8 cellular contexts compared by ENCODE assay signal in genomic region chr9:127876026-127876763, GRCh38. TPM values are rescaled to one million over a fixed set of nuclear protein-coding genes. Genes with fewer than 3 reads are reported as not detected.
DNase-seq lines count a peak whose midpoint lies in the region; ATAC-seq and TF ChIP-seq lines count a peak whose summit lies in the region.
"Had no signal": no experiment of that assay in that cellular context is flagged by ENCODE, and none has a peak within 500 bp of the region (broad histone marks: within the 10 kb centered on the region; RNA-seq: fewer than 3 reads in every experiment).

No MANE protein-coding gene starts in this region.

- ATAC-seq in HG02642 (IDR thresholded peaks at IDR 0.05; ENCODE audit: poor library complexity, unreplicated experiment): no peak

- H3K4me3 Mint-ChIP-seq in brain (peak overlapping the region; percentile 87 to 92 (median 90)), neural crest cell (peak overlapping the region; percentile 89)

- DNase-seq in AG10803 (ENCODE audit: low read depth) (no peak), neural crest cell (ENCODE audit: low read depth, low spot score) (no peak), NCI-H2107 treated with DMSO at 0.1 percent for 48 hours (lab: John Stamatoyannopoulos, UW; ENCODE audit: unreplicated experiment) (no peak), NCI-H1092 (lab: John Stamatoyannopoulos, UW) (no peak)
- DNase-seq: activated CD8-positive, alpha-beta memory T cell treated with anti-CD3 and anti-CD28 coated beads, Interleukin-2, amount 50 U/mL, for 48 hours; NCI-H2107 had no signal

- H3K27ac Mint-ChIP-seq in brain (peak overlapping the region; percentile 72 to 97 (median 95)), neural crest cell (ENCODE audit: unreplicated experiment) (no peak overlapping the region)

- H3K9me3 Mint-ChIP-seq in brain (no peaks in the 10 kb centered on the region), neural crest cell (no peaks in the 10 kb centered on the region)

- H3K4me1 Mint-ChIP-seq in brain: peaks cover 61% of the 10 kb centered on the region
- H3K4me1 Mint-ChIP-seq in neural crest cell: peaks cover 19% of the 10 kb centered on the region

- no peak for TF ChIP-seq CTCF in AG10803 (conservative IDR thresholded peaks at IDR 0.05; ENCODE audit: low read length)
- TF ChIP-seq CTCF in brain (conservative IDR thresholded peaks at IDR 0.05): no peak
- TF ChIP-seq CTCF in neural crest cell (conservative IDR thresholded peaks at IDR 0.05): no peak

- H3K36me3 Mint-ChIP-seq in brain (peaks cover 9% of the 10 kb centered on the region), neural crest cell (ENCODE audit: low read depth) (no peaks in the 10 kb centered on the region)

- H3K4me3 ChIP-seq in AG10803 (ENCODE audit: low read length): peak overlapping the region; percentile 74

- H3K27me3 Mint-ChIP-seq in brain (no peaks in the 10 kb centered on the region), neural crest cell (ENCODE audit: low read depth) (no peaks in the 10 kb centered on the region)

RNA-seq across cellular contexts. Expression of gene AK1, which starts 1.3 kb away (rescaled TPM):
- 245 TPM for polyA plus RNA-seq in brain (ENCODE audit: insufficient read depth, low read depth, low replicate concordance)
- 39.6 and 45.5 TPM in 2 replicates for total RNA-seq in neural crest cell

RNA-seq across cellular contexts. Expression of gene ENG, which starts 21.7 kb away (rescaled TPM):
- 47.3 TPM for polyA plus RNA-seq in brain (ENCODE audit: insufficient read depth, low read depth, low replicate concordance)
- 2.6 and 3.3 TPM in 2 replicates for total RNA-seq in neural crest cell

RNA-seq across cellular contexts. Expression of gene ST6GALNAC6, which starts 23.2 kb away (rescaled TPM):
- polyA plus RNA-seq in brain (ENCODE audit: insufficient read depth, low read depth, low replicate concordance): 83.6 TPM
- 25.4 and 27.4 TPM in 2 replicates for total RNA-seq in neural crest cell

RNA-seq across cellular contexts. Expression of gene ST6GALNAC4, which starts 40.6 kb away (rescaled TPM):
- 19.2 TPM for polyA plus RNA-seq in brain (ENCODE audit: insufficient read depth, low read depth, low replicate concordance)
- 12.6 and 14.5 TPM in 2 replicates for total RNA-seq in neural crest cell

RNA-seq across cellular contexts. Expression of gene PIP5KL1, which starts 54.4 kb away (rescaled TPM):
- 2.4 TPM for polyA plus RNA-seq in brain (ENCODE audit: insufficient read depth, low read depth, low replicate concordance)
- 2.6 and 3.4 TPM in 2 replicates for total RNA-seq in neural crest cell
